ENCODE assay signal across 1 cellular context in genomic region chr4:122854860-122855259, GRCh38.
TF ChIP-seq lines count a peak whose summit lies in the region.

No MANE protein-coding gene starts in this region.

TF ChIP-seq in GM23338, 12 proteins besides CTCF, POLR2A, EP300 and RAD21 (continued from another document):
- no peak for TF ChIP-seq REST (IDR thresholded peaks at IDR 0.05; ENCODE audit: unreplicated experiment)
- no peak for TF ChIP-seq POLR2AphosphoS5 (IDR thresholded peaks at IDR 0.05; ENCODE audit: low read depth)
